9 cellular contexts compared by ENCODE assay signal in the genomic region with DNA sequence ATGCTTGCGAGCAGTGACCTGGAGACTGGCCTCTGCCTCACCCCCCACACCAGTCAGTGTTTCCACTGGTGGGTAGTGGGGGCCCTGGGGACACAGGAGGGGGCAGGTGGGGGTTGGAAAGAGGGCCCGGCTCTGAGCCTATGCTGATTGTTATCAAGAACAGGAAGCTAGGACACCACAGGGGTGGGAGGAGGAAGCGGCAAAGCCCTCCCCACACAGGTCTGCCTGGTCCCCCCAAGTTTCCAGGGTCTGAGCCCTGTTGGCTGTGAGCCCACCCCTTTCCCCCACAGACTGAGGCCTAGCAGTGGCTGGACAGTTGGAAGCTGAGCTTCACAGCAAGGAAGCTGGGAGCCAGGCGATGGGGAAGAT. TPM values are rescaled to one million over a fixed set of nuclear protein-coding genes. Genes with fewer than 3 reads are reported as not detected.
DNase-seq lines count a peak whose midpoint lies in the region; ATAC-seq and TF ChIP-seq lines count a peak whose summit lies in the region.
"Had no signal": no experiment of that assay in that cellular context is flagged by ENCODE, and none has a peak within 500 bp of the region (broad histone marks: within the 10 kb centered on the region; RNA-seq: fewer than 3 reads in every experiment).

No MANE protein-coding gene starts in this region.

- H2BK20ac ChIP-seq in H9 (ENCODE audit: low read depth, low read length, poor library complexity, severe bottlenecking) = no peak overlapping the region

- H3K18ac ChIP-seq in H9 (ENCODE audit: insufficient read length, low read depth, low read length) = no peak overlapping the region

- H4K91ac ChIP-seq in H9 (ENCODE audit: insufficient read length, low read depth, low read length) = no peak overlapping the region

- no peak overlapping the region for H2BK12ac ChIP-seq in H9 (ENCODE audit: insufficient read length, low read depth, low read length)

- intact Hi-C loops in activated T-helper 1 cell treated with anti-CD3 and anti-CD28 coated beads, Interleukin-12 subunit alpha, Interleukin-12 subunit beta, Interleukin-2, Interleukin-4 antibody, amounts not matched to agents 30 ng/mL and 10 ng/mL and 1 ng/mL, durations not matched to agents 14 hours and 24 hours and 36 hours (cut with micrococcal nuclease) = loop anchor here (5.0 to 10.0 kb wide), 4 partner anchors 645 to 1163 kb away; partner anchors contain the start of genes KDM5B and KIF21B
- intact Hi-C loops in body of pancreas (cut with DNase I) = no loop called here

- H3K27me3 Mint-ChIP-seq in activated T-helper 1 cell treated with anti-CD3 and anti-CD28 coated beads, Interleukin-12 subunit alpha, Interleukin-12 subunit beta, Interleukin-2, Interleukin-4 antibody, amounts not matched to agents 30 ng/mL and 10 ng/mL and 1 ng/mL, durations not matched to agents 14 hours and 24 hours and 36 hours (ENCODE audit: insufficient read depth) = no peaks in the 10 kb centered on the region
- no peaks in the 10 kb centered on the region; the same call in 1 of the 2 replicates for H3K27me3 Mint-ChIP-seq in H9 (ENCODE audit: low read depth)

- no peak overlapping the region for H3K4me2 ChIP-seq in H9 (ENCODE audit: insufficient read depth, insufficient read length, low read length)

- H2BK5ac ChIP-seq in H9 (ENCODE audit: insufficient read length, low read length) = no peak overlapping the region

- H3K27ac ChIP-seq in H9 (ENCODE audit: insufficient read length, low read depth, low read length) (no peak overlapping the region), body of pancreas (no peak overlapping the region), foreskin keratinocyte (no peak overlapping the region)

- H2AFZ ChIP-seq in H9 (ENCODE audit: low read length) = no peak overlapping the region

- no peaks in the 10 kb centered on the region for H4K20me1 ChIP-seq in H9 (ENCODE audit: control insufficient read depth, insufficient read depth, insufficient read length)

- in situ Hi-C loops in GM13976 (cut with MboI; ENCODE audit: low sequenced_read_pairs, unreplicated experiment) = no loop called here

- H3K23ac ChIP-seq in H9 (ENCODE audit: insufficient read length, low read depth, low read length) = no peak overlapping the region

- no peaks in the 10 kb centered on the region for H3K79me1 ChIP-seq in H9 (ENCODE audit: insufficient read depth, low read depth, low read length, poor library complexity, severe bottlenecking)

- no peak overlapping the region for H3K9ac ChIP-seq in H9 (ENCODE audit: extremely low read depth, insufficient read length, low read length)

- TF ChIP-seq POLR2A in body of pancreas (IDR thresholded peaks at IDR 0.05) = no peak

- H3K9me3 Mint-ChIP-seq in activated T-helper 1 cell treated with anti-CD3 and anti-CD28 coated beads, Interleukin-12 subunit alpha, Interleukin-12 subunit beta, Interleukin-2, Interleukin-4 antibody, amounts not matched to agents 30 ng/mL and 10 ng/mL and 1 ng/mL, durations not matched to agents 14 hours and 24 hours and 36 hours = no peaks in the 10 kb centered on the region
- no peaks in the 10 kb centered on the region for H3K9me3 Mint-ChIP-seq in H9

- TF ChIP-seq CTCF in GM13976 (IDR thresholded peaks at IDR 0.05; ENCODE audit: borderline replicate concordance, control extremely low read depth, extremely low read depth, insufficient read depth, missing control alignments) (no peak), H9 (conservative IDR thresholded peaks at IDR 0.05) (no peak), body of pancreas (IDR thresholded peaks at IDR 0.05) (no peak), foreskin keratinocyte (conservative IDR thresholded peaks at IDR 0.05) (no peak)

- H3T11ph ChIP-seq in H9 (ENCODE audit: low read length) = no peak overlapping the region

- no peaks in the 10 kb centered on the region for H3K23me2 ChIP-seq in H9 (ENCODE audit: insufficient read length, low read depth, low read length, poor library complexity, severe bottlenecking)

- H3K27ac Mint-ChIP-seq in activated T-helper 1 cell treated with anti-CD3 and anti-CD28 coated beads, Interleukin-12 subunit alpha, Interleukin-12 subunit beta, Interleukin-2, Interleukin-4 antibody, amounts not matched to agents 30 ng/mL and 10 ng/mL and 1 ng/mL, durations not matched to agents 14 hours and 24 hours and 36 hours = peak overlapping the region; percentile 94
- H3K27ac Mint-ChIP-seq in H9 = no peak overlapping the region

- H3K27me3 ChIP-seq in H9 (ENCODE audit: insufficient read depth, low read length) (no peaks in the 10 kb centered on the region), body of pancreas (no peaks in the 10 kb centered on the region), foreskin keratinocyte (peaks cover 18% of the 10 kb centered on the region)

- H4K5ac ChIP-seq in H9 (ENCODE audit: insufficient read length, low read depth, low read length) = no peak overlapping the region

- peaks cover 31% of the 10 kb centered on the region for H3K36me3 Mint-ChIP-seq in activated T-helper 1 cell treated with anti-CD3 and anti-CD28 coated beads, Interleukin-12 subunit alpha, Interleukin-12 subunit beta, Interleukin-2, Interleukin-4 antibody, amounts not matched to agents 30 ng/mL and 10 ng/mL and 1 ng/mL, durations not matched to agents 14 hours and 24 hours and 36 hours (ENCODE audit: low read depth)
- H3K36me3 Mint-ChIP-seq in H9 (ENCODE audit: insufficient read depth in 1 of 3, low read depth in 3 of 3) = no peaks in the 10 kb centered on the region; a peak in 1 of 7 replicates

- peaks cover 80% of the 10 kb centered on the region for H3K4me1 Mint-ChIP-seq in activated T-helper 1 cell treated with anti-CD3 and anti-CD28 coated beads, Interleukin-12 subunit alpha, Interleukin-12 subunit beta, Interleukin-2, Interleukin-4 antibody, amounts not matched to agents 30 ng/mL and 10 ng/mL and 1 ng/mL, durations not matched to agents 14 hours and 24 hours and 36 hours (ENCODE audit: low read depth)
- H3K4me1 Mint-ChIP-seq in H9 = peaks cover 34 to 62% of the 10 kb centered on the region in 2 experiments

- no peak overlapping the region for H3K4ac ChIP-seq in H9 (ENCODE audit: low read depth, low read length)

- peak; percentile 76 for DNase-seq in GM13976 (ENCODE audit: low spot score)
- peak; percentile 37 for DNase-seq in NOMO-1 treated with DMSO at 0.1 percent for 48 hours (lab: John Stamatoyannopoulos, UW; ENCODE audit: unreplicated experiment)
- DNase-seq in activated T-helper 1 cell treated with anti-CD3 and anti-CD28 coated beads, Interleukin-12 subunit alpha, Interleukin-12 subunit beta, Interleukin-2, Interleukin-4 antibody, amounts not matched to agents 30 ng/mL and 10 ng/mL and 1 ng/mL, durations not matched to agents 14 hours and 24 hours and 36 hours (ENCODE audit: low spot score) = peak; percentile 30
- DNase-seq in stimulated activated CD4-positive, alpha-beta T cell treated with anti-CD3 and anti-CD28 coated beads, Interleukin-1b, Interleukin-23, amount 100 ng/mL, for 48 hours = peak; percentile 64
- no peak for DNase-seq in H9
- DNase-seq in cerebellum (ENCODE audit: low spot score) = no peak
- DNase-seq in body of pancreas = no peak
- DNase-seq in foreskin keratinocyte = no peak

- ATAC-seq in body of pancreas = no peak
- ATAC-seq in foreskin keratinocyte = no peak

- H3K79me2 ChIP-seq in H9 (ENCODE audit: insufficient read depth, low read length) = no peaks in the 10 kb centered on the region

- H3K56ac ChIP-seq in H9 (ENCODE audit: insufficient read length, low read depth, low read length) = no peak overlapping the region

- H3K4me3 Mint-ChIP-seq in activated T-helper 1 cell treated with anti-CD3 and anti-CD28 coated beads, Interleukin-12 subunit alpha, Interleukin-12 subunit beta, Interleukin-2, Interleukin-4 antibody, amounts not matched to agents 30 ng/mL and 10 ng/mL and 1 ng/mL, durations not matched to agents 14 hours and 24 hours and 36 hours = peak overlapping the region; percentile 98
- H3K4me3 Mint-ChIP-seq in H9 = no peak overlapping the region

- WGBS in H9 (ENCODE audit: extremely low coverage, insufficient read length, low lambda C conversion rate) = no CpG with 5 or more reads among the region's 4 CpGs
- WGBS in body of pancreas, 2 donors = 83 to 100% methylated on average over 1 to 4 of the region's 4 CpGs

- H3K9me3 ChIP-seq in H9 (ENCODE audit: control insufficient read depth, low read depth, low read length) (no peaks in the 10 kb centered on the region), body of pancreas (no peaks in the 10 kb centered on the region)

- H3K4me1 ChIP-seq in H9 (ENCODE audit: insufficient read depth, low read length) = peaks cover 8% of the 10 kb centered on the region; the same call in 1 of the 2 replicates
- no peaks in the 10 kb centered on the region for H3K4me1 ChIP-seq in body of pancreas
- no peaks in the 10 kb centered on the region for H3K4me1 ChIP-seq in foreskin keratinocyte

- no peak overlapping the region for H3K14ac ChIP-seq in H9 (ENCODE audit: insufficient read depth, low read length)

- H4K8ac ChIP-seq in H9 (replicated peaks; ENCODE audit: insufficient read length, low read depth, low read length) = no peak overlapping the region

- no peak overlapping the region for H3K4me3 ChIP-seq in body of pancreas

- H2BK120ac ChIP-seq in H9 (ENCODE audit: low read depth, low read length, poor library complexity, severe bottlenecking) = no peak overlapping the region

- H3K36me3 ChIP-seq in body of pancreas (replicated peaks in 1 of 2; ENCODE audit: insufficient read depth in 1 of 2, low read depth in 2 of 2) = no peaks in the 10 kb centered on the region

- no peak overlapping the region for H2AK5ac ChIP-seq in H9 (ENCODE audit: insufficient read length, low read length)

- no peak overlapping the region for H2BK15ac ChIP-seq in H9 (ENCODE audit: low read depth, low read length)

RNA-seq across cellular contexts. Expression of gene PTPN7, which starts 1.6 kb away (rescaled TPM):
- 584 and 597 TPM in 2 replicates for total RNA-seq in activated T-helper 1 cell treated with anti-CD3 and anti-CD28 coated beads, Interleukin-12 subunit alpha, Interleukin-12 subunit beta, Interleukin-2, Interleukin-4 antibody, amounts not matched to agents 30 ng/mL and 10 ng/mL and 1 ng/mL, durations not matched to agents 14 hours and 24 hours and 36 hours
- total RNA-seq in H9 (2021) (0.22 and 0.72 TPM in 2 replicates), cerebellum (0.09 TPM), body of pancreas (1 to 10 TPM; 1.6 to 3.6 TPM), foreskin keratinocyte (not detected in 2 replicates)
- not detected in 2 replicates for polyA plus RNA-seq in foreskin keratinocyte
- total RNA-seq: myocyte had no signal

RNA-seq across cellular contexts. Expression of gene ARL8A, which starts 17.5 kb away (rescaled TPM):
- total RNA-seq in activated T-helper 1 cell treated with anti-CD3 and anti-CD28 coated beads, Interleukin-12 subunit alpha, Interleukin-12 subunit beta, Interleukin-2, Interleukin-4 antibody, amounts not matched to agents 30 ng/mL and 10 ng/mL and 1 ng/mL, durations not matched to agents 14 hours and 24 hours and 36 hours = 56.6 and 69.0 TPM in 2 replicates
- 58.6 and 67.2 TPM in 2 replicates for total RNA-seq in H9 (2021)
- 35.8 TPM for total RNA-seq in cerebellum
- 10 to 100 TPM; 18.1 to 21.0 TPM for total RNA-seq in body of pancreas
- total RNA-seq in foreskin keratinocyte = 21.9 and 26.0 TPM in 2 replicates
- 28.7 and 28.8 TPM in 2 replicates for polyA plus RNA-seq in foreskin keratinocyte

RNA-seq across cellular contexts. Expression of gene LGR6, which starts 31.6 kb away (rescaled TPM):
- total RNA-seq in activated T-helper 1 cell treated with anti-CD3 and anti-CD28 coated beads, Interleukin-12 subunit alpha, Interleukin-12 subunit beta, Interleukin-2, Interleukin-4 antibody, amounts not matched to agents 30 ng/mL and 10 ng/mL and 1 ng/mL, durations not matched to agents 14 hours and 24 hours and 36 hours = not detected in 2 replicates
- total RNA-seq in H9 (2021) (0.66 and 1.0 TPM in 2 replicates), cerebellum (2.9 TPM), body of pancreas (under 1 TPM in 1 of 2 donors, not detected in 1; 0.52 TPM), foreskin keratinocyte (0.21 and 0.78 TPM in 2 replicates)
- polyA plus RNA-seq in foreskin keratinocyte = 0.31 and 0.39 TPM in 2 replicates

RNA-seq across cellular contexts. Expression of gene GPR37L1, which starts 39.3 kb away (rescaled TPM):
- not detected in 2 replicates for total RNA-seq in activated T-helper 1 cell treated with anti-CD3 and anti-CD28 coated beads, Interleukin-12 subunit alpha, Interleukin-12 subunit beta, Interleukin-2, Interleukin-4 antibody, amounts not matched to agents 30 ng/mL and 10 ng/mL and 1 ng/mL, durations not matched to agents 14 hours and 24 hours and 36 hours
- total RNA-seq in H9 (2021) (0.11 TPM in 2 replicates), cerebellum (1.1 TPM), body of pancreas (not detected), foreskin keratinocyte (0.03 TPM in 1 of 2 replicates, not detected in the other)
- polyA plus RNA-seq in foreskin keratinocyte = 0.01 and 0.02 TPM in 2 replicates
- total RNA-seq: myocyte had no signal

Comparison
In these comparisons a context has a peak if more than half of its experiments do, and no peak if none do; other contexts are left out.
1. DNase-seq: peak in GM13976 (single experiment), NOMO-1 treated with DMSO at 0.1 percent for 48 hours (single experiment), activated T-helper 1 cell treated with anti-CD3 and anti-CD28 coated beads, Interleukin-12 subunit alpha, Interleukin-12 subunit beta, Interleukin-2, Interleukin-4 antibody, amounts not matched to agents 30 ng/mL and 10 ng/mL and 1 ng/mL, durations not matched to agents 14 hours and 24 hours and 36 hours (single experiment) and stimulated activated CD4-positive, alpha-beta T cell treated with anti-CD3 and anti-CD28 coated beads, Interleukin-1b, Interleukin-23, amount 100 ng/mL, for 48 hours (single experiment); none in H9 (single experiment), cerebellum (single experiment), body of pancreas (0 of 4) and foreskin keratinocyte (0 of 2).
2. RNA of gene PTPN7, which starts 1.6 kb away (total RNA-seq): 584 to 597 TPM in activated T-helper 1 cell treated with anti-CD3 and anti-CD28 coated beads, Interleukin-12 subunit alpha, Interleukin-12 subunit beta, Interleukin-2, Interleukin-4 antibody, amounts not matched to agents 30 ng/mL and 10 ng/mL and 1 ng/mL, durations not matched to agents 14 hours and 24 hours and 36 hours; 1.6 to 3.6 TPM in body of pancreas, 0.22 to 0.72 TPM in H9, 0.09 TPM in cerebellum (single experiment) and not detected in foreskin keratinocyte; every median in the first group is over 100 times any median in the second.